In genomic region chr7:120743128-120743527, GRCh38 we compare ENCODE assay signal across 20 cellular contexts.
A peak's percentile ranks its signal among the peaks of the same experiment; 100 is the strongest.
DNase-seq lines count a peak whose midpoint lies in the region; ATAC-seq and TF ChIP-seq lines count a peak whose summit lies in the region.
"Had no signal": no experiment of that assay in that cellular context is flagged by ENCODE, and none has a peak within 500 bp of the region (broad histone marks: within the 10 kb centered on the region; RNA-seq: fewer than 3 reads in every experiment).

No MANE protein-coding gene starts in this region.

- H3K27me3 ChIP-seq in IMR-90 (ENCODE audit: control insufficient read depth, insufficient read depth, low read length) (peaks cover 2% of the 10 kb centered on the region), PC-3 (ENCODE audit: low read length) (no peaks in the 10 kb centered on the region)

- 20% methylated on average over 1 of the region's 3 CpGs; no CpG with 5 or more reads in 1 of the 2 experiments for WGBS in IMR-90 (ENCODE audit: extremely low coverage in 2 of 2, insufficient read length in 1 of 2), 2 experiments

- H3K4me3 Mint-ChIP-seq in Calu3 (ENCODE audit: low read depth, unreplicated experiment) = peak overlapping the region; percentile 4
- peak overlapping the region; percentile 9 for H3K4me3 Mint-ChIP-seq in glutamatergic neuron (ENCODE audit: unreplicated experiment)
- H3K4me3 Mint-ChIP-seq in natural killer cell treated with Interleukin-12 subunit alpha and Interleukin-12 subunit beta and Interleukin-15 and Interleukin-18, amount 100 ng/mL, for 72 hours = no peak overlapping the region
- no peak overlapping the region for H3K4me3 Mint-ChIP-seq in activated CD8-positive, alpha-beta T cell treated with anti-CD3 and anti-CD28 coated beads for 36 hours
- H3K4me3 Mint-ChIP-seq: activated CD4-positive, alpha-beta memory T cell treated with anti-CD3 and anti-CD28 coated beads, Interleukin-2, amount 10 ng/mL, durations not matched to agents 7 days and 5 days; activated T-cell treated with anti-CD3 and anti-CD28 coated beads, Interleukin-2, amount 50 U/mL, for 4 hours; naive thymus-derived CD4-positive, alpha-beta T cell had no signal

- no peaks in the 10 kb centered on the region for H4K20me1 ChIP-seq in IMR-90 (ENCODE audit: insufficient read depth, low read length)
- H4K20me1 ChIP-seq in PC-3 (ENCODE audit: low read length) = no peaks in the 10 kb centered on the region

- H2BK5ac ChIP-seq in IMR-90 (ENCODE audit: low read depth, low read length, poor library complexity, severe bottlenecking) = no peak overlapping the region

- H3K4me1 ChIP-seq in IMR-90 (ENCODE audit: control insufficient read depth, insufficient read depth, low read length) = no peaks in the 10 kb centered on the region
- H3K4me1 ChIP-seq in PC-3 (ENCODE audit: insufficient read depth, low read length) = peaks cover 18% of the 10 kb centered on the region
- H3K4me1 ChIP-seq: lower lobe of right lung had no signal

- no peak overlapping the region for H4K8ac ChIP-seq in IMR-90 (ENCODE audit: low read depth in 2 of 2, low read length in 2 of 2)

- H2AK9ac ChIP-seq in IMR-90 (replicated peaks; ENCODE audit: low read depth, low read length, poor library complexity) = no peak overlapping the region

- no peaks in the 10 kb centered on the region for H3K79me1 ChIP-seq in IMR-90 (ENCODE audit: low read depth in 1 of 2, low read length in 2 of 2)

- H3K56ac ChIP-seq in IMR-90 (ENCODE audit: extremely low read depth, insufficient read depth, low read length) = no peak overlapping the region

- H3K36me3 Mint-ChIP-seq in Calu3 (ENCODE audit: insufficient read depth, unreplicated experiment) (no peaks in the 10 kb centered on the region), glutamatergic neuron (ENCODE audit: unreplicated experiment) (no peaks in the 10 kb centered on the region)
- no peaks in the 10 kb centered on the region for H3K36me3 Mint-ChIP-seq in natural killer cell treated with Interleukin-12 subunit alpha and Interleukin-12 subunit beta and Interleukin-15 and Interleukin-18, amount 100 ng/mL, for 72 hours
- H3K36me3 Mint-ChIP-seq in activated CD8-positive, alpha-beta T cell treated with anti-CD3 and anti-CD28 coated beads for 36 hours (ENCODE audit: low read depth) = no peaks in the 10 kb centered on the region
- H3K36me3 Mint-ChIP-seq: activated naive CD4-positive, alpha-beta T cell treated with anti-CD3 and anti-CD28 coated beads, Interleukin-2, amount 50 U/mL, for 72 hours; naive thymus-derived CD4-positive, alpha-beta T cell had no signal

- no peak overlapping the region for H3K27ac ChIP-seq in IMR-90 (ENCODE audit: insufficient read depth, low read length)
- H3K27ac ChIP-seq in PC-3 (ENCODE audit: low read length) = peak overlapping the region; percentile 58
- H3K27ac ChIP-seq: lower lobe of right lung, VCaP had no signal

- H3K9me2 ChIP-seq in PC-3 (replicated peaks; ENCODE audit: low read length) = no peaks in the 10 kb centered on the region

- no peak overlapping the region for H3K18ac ChIP-seq in IMR-90 (ENCODE audit: low read depth, low read length)

- no peak overlapping the region for H2BK120ac ChIP-seq in IMR-90 (ENCODE audit: low read depth, low read length)

- in situ Hi-C loops in IMR-90 (cut with MboI; ENCODE audit: low sequenced_read_pairs) = no loop called here

- no peak overlapping the region for H3K4ac ChIP-seq in IMR-90 (ENCODE audit: low read depth, low read length)

- H4K5ac ChIP-seq in IMR-90 (ENCODE audit: low read depth, low read length) = no peak overlapping the region

- H3K9me3 Mint-ChIP-seq in Calu3 (ENCODE audit: low read depth, unreplicated experiment) (no peaks in the 10 kb centered on the region), glutamatergic neuron (ENCODE audit: unreplicated experiment) (no peaks in the 10 kb centered on the region)
- peaks cover 2% of the 10 kb centered on the region for H3K9me3 Mint-ChIP-seq in natural killer cell treated with Interleukin-12 subunit alpha and Interleukin-12 subunit beta and Interleukin-15 and Interleukin-18, amount 100 ng/mL, for 72 hours
- no peaks in the 10 kb centered on the region for H3K9me3 Mint-ChIP-seq in activated CD8-positive, alpha-beta T cell treated with anti-CD3 and anti-CD28 coated beads for 36 hours
- H3K9me3 Mint-ChIP-seq: activated CD4-positive, alpha-beta memory T cell treated with anti-CD3 and anti-CD28 coated beads, Interleukin-2, amount 10 ng/mL, durations not matched to agents 7 days and 5 days; activated naive CD4-positive, alpha-beta T cell treated with anti-CD3 and anti-CD28 coated beads, Interleukin-2, amount 50 U/mL, for 72 hours; activated T-cell treated with anti-CD3 and anti-CD28 coated beads, Interleukin-2, amount 50 U/mL, for 4 hours had no signal

- no peaks in the 10 kb centered on the region for H3K79me2 ChIP-seq in PC-3 (ENCODE audit: low read length)

- no peaks in the 10 kb centered on the region for H3F3A ChIP-seq in PC-3 (ENCODE audit: low read length, unreplicated experiment)

- BruUV-seq in Calu3 (replicated peaks; lab: Mats Ljungman, UMichigan) (no TSS peak), IMR-90 (replicated peaks; lab: Mats Ljungman, UMichigan) (no TSS peak), PC-3 (replicated peaks; lab: Mats Ljungman, UMichigan) (no TSS peak)

- no peak overlapping the region for H3K23ac ChIP-seq in IMR-90 (ENCODE audit: low read depth, low read length)

- DNase-seq in Calu3 (peak; percentile 15), IMR-90 (no peak), PC-3 (peak; percentile 82), glutamatergic neuron (no peak)
- no peak for DNase-seq in natural killer cell treated with Interleukin-12 subunit alpha and Interleukin-12 subunit beta and Interleukin-15 and Interleukin-18, amount 100 ng/mL, for 72 hours (ENCODE audit: low spot score)
- DNase-seq in activated CD8-positive, alpha-beta T cell treated with anti-CD3 and anti-CD28 coated beads for 36 hours = no peak
- DNase-seq: activated CD4-positive, alpha-beta memory T cell treated with anti-CD3 and anti-CD28 coated beads, Interleukin-2, amount 10 ng/mL, durations not matched to agents 7 days and 5 days; activated T-cell treated with anti-CD3 and anti-CD28 coated beads, Interleukin-2, amount 50 U/mL, for 4 hours; erythroblast; lower lobe of right lung; naive thymus-derived CD4-positive, alpha-beta T cell; NK-92 treated with Interleukin-12 subunit alpha and Interleukin-12 subunit beta, amount 100 ng/mL, for 24 hours; Right ventricle myocardium superior; small intestine; stimulated activated CD4-positive, alpha-beta T cell treated with anti-CD3 and anti-CD28 coated beads, Interleukin-4, amount 100 ng/mL, for 4 hours; stimulated activated CD8-positive, alpha-beta memory T cell treated with anti-CD3 and anti-CD28 coated beads, Interleukin-4, amount 100 ng/mL, for 48 hours had no signal

- H3K27ac Mint-ChIP-seq in Calu3 (ENCODE audit: unreplicated experiment) (peak overlapping the region; percentile 59), glutamatergic neuron (ENCODE audit: unreplicated experiment) (peak overlapping the region; percentile 99)
- no peak overlapping the region for H3K27ac Mint-ChIP-seq in natural killer cell treated with Interleukin-12 subunit alpha and Interleukin-12 subunit beta and Interleukin-15 and Interleukin-18, amount 100 ng/mL, for 72 hours
- H3K27ac Mint-ChIP-seq in activated CD8-positive, alpha-beta T cell treated with anti-CD3 and anti-CD28 coated beads for 36 hours = no peak overlapping the region
- H3K27ac Mint-ChIP-seq: activated CD4-positive, alpha-beta memory T cell treated with anti-CD3 and anti-CD28 coated beads, Interleukin-2, amount 10 ng/mL, durations not matched to agents 7 days and 5 days; activated naive CD4-positive, alpha-beta T cell treated with anti-CD3 and anti-CD28 coated beads, Interleukin-2, amount 50 U/mL, for 72 hours; naive thymus-derived CD4-positive, alpha-beta T cell had no signal

- peak overlapping the region; percentile 8 for H2AFZ ChIP-seq in IMR-90 (replicated peaks; ENCODE audit: low read length, poor library complexity)
- H2AFZ ChIP-seq in PC-3 (ENCODE audit: low read length) = peak overlapping the region; percentile 79

- H3K4me2 ChIP-seq in IMR-90 (ENCODE audit: low read depth, low read length) (no peak overlapping the region), PC-3 (ENCODE audit: low read length) (peak overlapping the region; percentile 74)

- no peak overlapping the region for H3K14ac ChIP-seq in IMR-90 (replicated peaks; ENCODE audit: low read depth, low read length)

- H3K4me3 ChIP-seq in IMR-90 (ENCODE audit: insufficient read depth, low read depth, low read length) (no peak overlapping the region), PC-3 (ENCODE audit: low read length) (peak overlapping the region; percentile 40; the same call in 1 of the 2 replicates)
- H3K4me3 ChIP-seq: lower lobe of right lung had no signal

- no peak overlapping the region for H4K91ac ChIP-seq in IMR-90 (ENCODE audit: insufficient read depth, low read depth, low read length)

- no peak for ATAC-seq in IMR-90 (ENCODE audit: low read depth)
- ATAC-seq in PC-3 = peak; percentile 92
- no peak for ATAC-seq in natural killer cell treated with Interleukin-12 subunit alpha and Interleukin-12 subunit beta and Interleukin-15 and Interleukin-18, amount 100 ng/mL, for 72 hours
- no peak for ATAC-seq in HG03469 (IDR thresholded peaks at IDR 0.05; ENCODE audit: unreplicated experiment)
- no peak for ATAC-seq in activated CD8-positive, alpha-beta T cell treated with anti-CD3 and anti-CD28 coated beads for 36 hours
- ATAC-seq in HG03159 (IDR thresholded peaks at IDR 0.05; ENCODE audit: unreplicated experiment) = no peak
- ATAC-seq: activated naive CD4-positive, alpha-beta T cell treated with anti-CD3 and anti-CD28 coated beads, Interleukin-2, amount 50 U/mL, for 72 hours; activated T-cell treated with anti-CD3 and anti-CD28 coated beads, Interleukin-2, amount 50 U/mL, for 4 hours; lower lobe of right lung; naive thymus-derived CD4-positive, alpha-beta T cell had no signal

- CTCF ChIA-PET in Calu3 (lab: Charles Lee) (no interaction called here), IMR-90 (lab: Yijun Ruan, JAX) (no interaction called here), PC-3 (lab: Charles Lee) (no interaction called here)
- CTCF ChIA-PET in activated CD8-positive, alpha-beta T cell treated with anti-CD3 and anti-CD28 coated beads for 36 hours (lab: Charles Lee) = interaction anchor here (0.9 kb wide), 1 partner anchor 20 kb away, joined by 3 read pairs; no protein-coding TSS in a partner anchor

- H2BK15ac ChIP-seq in IMR-90 (ENCODE audit: low read depth, low read length) = no peak overlapping the region

- H3K9me3 ChIP-seq in IMR-90 (ENCODE audit: control insufficient read depth, insufficient read depth, low read length) = no peaks in the 10 kb centered on the region
- no peaks in the 10 kb centered on the region for H3K9me3 ChIP-seq in PC-3 (ENCODE audit: low read length)
- H3K9me3 ChIP-seq: lower lobe of right lung had no signal

- H3K27me3 Mint-ChIP-seq in Calu3 (ENCODE audit: unreplicated experiment) (no peaks in the 10 kb centered on the region), glutamatergic neuron (ENCODE audit: unreplicated experiment) (no peaks in the 10 kb centered on the region)
- no peaks in the 10 kb centered on the region for H3K27me3 Mint-ChIP-seq in natural killer cell treated with Interleukin-12 subunit alpha and Interleukin-12 subunit beta and Interleukin-15 and Interleukin-18, amount 100 ng/mL, for 72 hours
- H3K27me3 Mint-ChIP-seq in activated CD8-positive, alpha-beta T cell treated with anti-CD3 and anti-CD28 coated beads for 36 hours = peaks cover 3% of the 10 kb centered on the region

- intact Hi-C loops in Calu3 (cut with micrococcal nuclease; ENCODE audit: unreplicated experiment) = no loop called here
- intact Hi-C loops in IMR-90 (cut with micrococcal nuclease) = no loop called here
- intact Hi-C loops in PC-3 (cut with micrococcal nuclease) = loop anchor here (1.0 to 5.0 kb wide), 2 partner anchors 10 to 209 kb away; partner anchors contain the start of gene ING3
- intact Hi-C loops in activated CD8-positive, alpha-beta T cell treated with anti-CD3 and anti-CD28 coated beads for 36 hours (cut with micrococcal nuclease) = no loop called here

- TF ChIP-seq CTCF in Calu3 (IDR thresholded peaks at IDR 0.05; ENCODE audit: unreplicated experiment) (no peak), IMR-90 (conservative IDR thresholded peaks at IDR 0.05; ENCODE audit: low read depth, low read length) (no peak), PC-3 (conservative IDR thresholded peaks at IDR 0.05; ENCODE audit: low read depth, low read length) (no peak), glutamatergic neuron (IDR thresholded peaks at IDR 0.05; ENCODE audit: partially characterized antibody, unreplicated experiment) (no peak)
- no peak for TF ChIP-seq CTCF in activated CD8-positive, alpha-beta T cell treated with anti-CD3 and anti-CD28 coated beads for 36 hours (IDR thresholded peaks at IDR 0.05)

- no peaks in the 10 kb centered on the region for H3K36me3 ChIP-seq in IMR-90 (ENCODE audit: control insufficient read depth, insufficient read depth, low read length)
- no peaks in the 10 kb centered on the region for H3K36me3 ChIP-seq in PC-3 (ENCODE audit: low read depth, low read length)
- H3K36me3 ChIP-seq: lower lobe of right lung had no signal

- H3K9ac ChIP-seq in IMR-90 (ENCODE audit: low read depth, low read length) (no peak overlapping the region), PC-3 (ENCODE audit: low read length) (no peak overlapping the region; the same call in 1 of the 2 replicates)

- TF ChIP-seq RAD21 in IMR-90 (IDR thresholded peaks at IDR 0.05; ENCODE audit: low read length) = no peak

- dilution Hi-C loops in IMR-90 (cut with HindIII; ENCODE audit: low sequenced_read_pairs, unreplicated experiment) = no loop called here

- no peak overlapping the region for H2AK5ac ChIP-seq in IMR-90 (ENCODE audit: low read depth, low read length)

- POLR2A ChIA-PET in IMR-90 (lab: Charles Lee; ENCODE audit: unreplicated experiment) = no interaction called here
- POLR2A ChIA-PET in PC-3 (lab: Charles Lee; ENCODE audit: unreplicated experiment) = no interaction called here
- POLR2A ChIA-PET in activated CD8-positive, alpha-beta T cell treated with anti-CD3 and anti-CD28 coated beads for 36 hours (lab: Charles Lee) = no interaction called here

- no peaks in the 10 kb centered on the region for H3K9me1 ChIP-seq in IMR-90 (ENCODE audit: insufficient read depth, low read length)

- H3K4me1 Mint-ChIP-seq in Calu3 (ENCODE audit: low read depth, unreplicated experiment) = peaks cover 31% of the 10 kb centered on the region
- peaks cover 38% of the 10 kb centered on the region for H3K4me1 Mint-ChIP-seq in glutamatergic neuron (ENCODE audit: low read depth, unreplicated experiment)
- H3K4me1 Mint-ChIP-seq in natural killer cell treated with Interleukin-12 subunit alpha and Interleukin-12 subunit beta and Interleukin-15 and Interleukin-18, amount 100 ng/mL, for 72 hours (ENCODE audit: low read depth in 2 of 2) = no peaks in the 10 kb centered on the region
- H3K4me1 Mint-ChIP-seq in activated CD8-positive, alpha-beta T cell treated with anti-CD3 and anti-CD28 coated beads for 36 hours (ENCODE audit: low read depth) = no peaks in the 10 kb centered on the region
- H3K4me1 Mint-ChIP-seq: activated CD4-positive, alpha-beta memory T cell treated with anti-CD3 and anti-CD28 coated beads, Interleukin-2, amount 10 ng/mL, durations not matched to agents 7 days and 5 days; naive thymus-derived CD4-positive, alpha-beta T cell had no signal

- no peak for TF ChIP-seq POLR2A in IMR-90 (IDR thresholded peaks at IDR 0.05; ENCODE audit: low read depth, low read length)

- no peak overlapping the region for H2BK20ac ChIP-seq in IMR-90 (ENCODE audit: low read depth, low read length)

Comparison
In these comparisons a context has a peak if more than half of its experiments do, and no peak if none do; other contexts are left out.
1. DNase-seq: peak in Calu3 (single experiment) and PC-3 (single experiment); none in IMR-90 (single experiment), glutamatergic neuron (single experiment), natural killer cell treated with Interleukin-12 subunit alpha and Interleukin-12 subunit beta and Interleukin-15 and Interleukin-18, amount 100 ng/mL, for 72 hours (single experiment) and activated CD8-positive, alpha-beta T cell treated with anti-CD3 and anti-CD28 coated beads for 36 hours (single experiment).
2. H3K27ac Mint-ChIP-seq: peak in Calu3 (single experiment) and glutamatergic neuron (single experiment); none in natural killer cell treated with Interleukin-12 subunit alpha and Interleukin-12 subunit beta and Interleukin-15 and Interleukin-18, amount 100 ng/mL, for 72 hours (0 of 2) and activated CD8-positive, alpha-beta T cell treated with anti-CD3 and anti-CD28 coated beads for 36 hours (single experiment).
3. H3K4me3 Mint-ChIP-seq: peak in Calu3 (single experiment) and glutamatergic neuron (single experiment); none in natural killer cell treated with Interleukin-12 subunit alpha and Interleukin-12 subunit beta and Interleukin-15 and Interleukin-18, amount 100 ng/mL, for 72 hours (single experiment) and activated CD8-positive, alpha-beta T cell treated with anti-CD3 and anti-CD28 coated beads for 36 hours (single experiment).